Comparison of ENCODE assay signal across 8 cellular contexts in the genomic region with DNA sequence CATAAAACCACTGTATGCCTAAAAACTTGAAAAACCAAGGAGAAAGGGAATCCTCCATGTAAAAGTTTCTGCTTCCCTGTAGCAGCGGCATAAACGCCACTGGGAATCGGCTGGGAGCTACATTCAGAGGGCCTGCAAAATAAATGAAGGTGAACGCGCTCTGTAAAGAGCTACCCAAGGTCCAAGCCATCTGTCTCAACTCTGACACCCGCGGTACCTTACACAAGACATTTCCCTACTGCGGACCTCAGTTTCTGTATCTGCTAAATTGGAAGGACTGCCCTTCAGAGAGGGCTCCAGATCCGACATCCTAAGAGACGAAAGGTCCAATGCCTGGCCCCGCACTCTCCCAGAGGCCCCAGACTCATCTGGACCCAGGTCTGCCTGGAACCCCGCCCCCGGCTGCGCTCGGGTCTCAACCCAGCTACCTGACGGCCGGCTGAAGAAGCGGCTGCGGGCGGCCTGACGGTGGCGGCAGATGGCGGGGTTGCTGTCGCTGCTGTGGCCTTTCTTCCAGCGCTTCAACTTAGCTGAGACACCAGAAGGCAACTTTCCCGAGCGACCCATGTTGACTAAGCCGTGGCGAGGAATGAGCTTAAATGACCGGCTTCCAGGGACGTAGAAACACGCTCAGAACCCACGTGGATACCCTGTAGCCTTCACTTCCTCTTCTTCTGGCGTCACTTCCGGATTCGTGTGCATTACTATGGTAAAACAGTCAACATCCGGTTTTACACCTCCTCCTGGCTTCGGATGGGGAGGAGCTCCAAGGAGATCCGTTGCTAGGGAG. TPM values are rescaled to one million over a fixed set of nuclear protein-coding genes. Genes with fewer than 3 reads are reported as not detected.
DNase-seq lines count a peak whose midpoint lies in the region; ATAC-seq and TF ChIP-seq lines count a peak whose summit lies in the region.

A gene with protein sequence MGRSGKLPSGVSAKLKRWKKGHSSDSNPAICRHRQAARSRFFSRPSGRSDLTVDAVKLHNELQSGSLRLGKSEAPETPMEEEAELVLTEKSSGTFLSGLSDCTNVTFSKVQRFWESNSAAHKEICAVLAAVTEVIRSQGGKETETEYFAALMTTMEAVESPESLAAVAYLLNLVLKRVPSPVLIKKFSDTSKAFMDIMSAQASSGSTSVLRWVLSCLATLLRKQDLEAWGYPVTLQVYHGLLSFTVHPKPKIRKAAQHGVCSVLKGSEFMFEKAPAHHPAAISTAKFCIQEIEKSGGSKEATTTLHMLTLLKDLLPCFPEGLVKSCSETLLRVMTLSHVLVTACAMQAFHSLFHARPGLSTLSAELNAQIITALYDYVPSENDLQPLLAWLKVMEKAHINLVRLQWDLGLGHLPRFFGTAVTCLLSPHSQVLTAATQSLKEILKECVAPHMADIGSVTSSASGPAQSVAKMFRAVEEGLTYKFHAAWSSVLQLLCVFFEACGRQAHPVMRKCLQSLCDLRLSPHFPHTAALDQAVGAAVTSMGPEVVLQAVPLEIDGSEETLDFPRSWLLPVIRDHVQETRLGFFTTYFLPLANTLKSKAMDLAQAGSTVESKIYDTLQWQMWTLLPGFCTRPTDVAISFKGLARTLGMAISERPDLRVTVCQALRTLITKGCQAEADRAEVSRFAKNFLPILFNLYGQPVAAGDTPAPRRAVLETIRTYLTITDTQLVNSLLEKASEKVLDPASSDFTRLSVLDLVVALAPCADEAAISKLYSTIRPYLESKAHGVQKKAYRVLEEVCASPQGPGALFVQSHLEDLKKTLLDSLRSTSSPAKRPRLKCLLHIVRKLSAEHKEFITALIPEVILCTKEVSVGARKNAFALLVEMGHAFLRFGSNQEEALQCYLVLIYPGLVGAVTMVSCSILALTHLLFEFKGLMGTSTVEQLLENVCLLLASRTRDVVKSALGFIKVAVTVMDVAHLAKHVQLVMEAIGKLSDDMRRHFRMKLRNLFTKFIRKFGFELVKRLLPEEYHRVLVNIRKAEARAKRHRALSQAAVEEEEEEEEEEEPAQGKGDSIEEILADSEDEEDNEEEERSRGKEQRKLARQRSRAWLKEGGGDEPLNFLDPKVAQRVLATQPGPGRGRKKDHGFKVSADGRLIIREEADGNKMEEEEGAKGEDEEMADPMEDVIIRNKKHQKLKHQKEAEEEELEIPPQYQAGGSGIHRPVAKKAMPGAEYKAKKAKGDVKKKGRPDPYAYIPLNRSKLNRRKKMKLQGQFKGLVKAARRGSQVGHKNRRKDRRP (N-terminal part only) (minus strand): TSS at position 676 of the 790 bp plus-strand sequence. CDS start 109 bp downstream, at position 567.

- ATAC-seq in HG02678 (IDR thresholded peaks at IDR 0.05; ENCODE audit: unreplicated experiment) (peak; percentile 99), Right ventricle myocardium inferior (peak; percentile 98)
- peak; percentile 92 for ATAC-seq in activated naive CD8-positive, alpha-beta T cell treated with anti-CD3 and anti-CD28 coated beads, Interleukin-2, amount 10 ng/mL, durations not matched to agents 7 days and 5 days (ENCODE audit: low read depth)

- H3K36me3 Mint-ChIP-seq in activated naive CD8-positive, alpha-beta T cell treated with anti-CD3 and anti-CD28 coated beads, Interleukin-2, amount 10 ng/mL, durations not matched to agents 7 days and 5 days: peaks cover 2% of the 10 kb centered on the region

- peaks cover 4% of the 10 kb centered on the region for H3K4me1 ChIP-seq in ovary (ENCODE audit: insufficient read depth)
- H3K4me1 ChIP-seq in transverse colon: peaks cover 5 to 18% (median 10%) of the 10 kb centered on the region in 4 donors

- WGBS in ovary, 3 donors: 0 to 2% (median 1%) methylated on average over 38 to 39 of the region's 39 CpGs
- WGBS in transverse colon (ENCODE audit: low coverage in 1 of 2), 2 donors: 1% methylated on average over 28 of the region's 39 CpGs; no CpG with 5 or more reads in 1 of the 2 donors

- TF ChIP-seq EP300 in ovary (IDR thresholded peaks at IDR 0.05) (no peak), transverse colon (IDR thresholded peaks at IDR 0.05; ENCODE audit: low read depth) (no peak)

- H3K27ac Mint-ChIP-seq in activated naive CD8-positive, alpha-beta T cell treated with anti-CD3 and anti-CD28 coated beads, Interleukin-2, amount 10 ng/mL, durations not matched to agents 7 days and 5 days: peak within 1 kb of the TSS; percentile 85

- DNase-seq in NCI-H1105 treated with DMSO at 0.1 percent for 48 hours (lab: John Stamatoyannopoulos, UW) (peak; percentile 76), SKM-1 treated with dmso at 0.1 percent for 144 hours (lab: John Stamatoyannopoulos, UW; ENCODE audit: unreplicated experiment) (peak; percentile 99), Right ventricle myocardium inferior (ENCODE audit: missing footprints) (peak; percentile 83), ovary (peak; percentile 69 to 91 (median 82)), transverse colon (peak; percentile 90)
- peak; percentile 74 for DNase-seq in activated naive CD8-positive, alpha-beta T cell treated with anti-CD3 and anti-CD28 coated beads, Interleukin-2, amount 10 ng/mL, durations not matched to agents 7 days and 5 days

- H3K36me3 ChIP-seq in ovary: no peaks in the 10 kb centered on the region
- H3K36me3 ChIP-seq in transverse colon: no peaks in the 10 kb centered on the region

- TF ChIP-seq POLR2A in ovary (IDR thresholded peaks at IDR 0.05) (peak; percentile 40), transverse colon (IDR thresholded peaks at IDR 0.05) (peak; percentile 68)

- POLR2A ChIA-PET in activated naive CD8-positive, alpha-beta T cell treated with anti-CD3 and anti-CD28 coated beads, Interleukin-2, amount 10 ng/mL, durations not matched to agents 7 days and 5 days (lab: Charles Lee): interaction anchor here (0.5 to 2.1 kb wide), 14 partner anchors 9 to 734 kb away, joined by 3 to 25 read pairs (median 4); a partner anchor contains a TSS

- in situ Hi-C loops in transverse colon (cut with MboI; ENCODE audit: low pct_ligation_motif_present in 1 of 4, low pct_unique_long_range_greater_than_20kb in 1 of 4, low sequenced_read_pairs in 3 of 4): no loop called here

- H3K4me1 Mint-ChIP-seq in activated naive CD8-positive, alpha-beta T cell treated with anti-CD3 and anti-CD28 coated beads, Interleukin-2, amount 10 ng/mL, durations not matched to agents 7 days and 5 days: peaks cover 5% of the 10 kb centered on the region

- H3K4me3 ChIP-seq in ovary (peak within 1 kb of the TSS; percentile 71), transverse colon (peak within 1 kb of the TSS; percentile 59 to 96 (median 63))

- H3K27me3 ChIP-seq in ovary: no peaks in the 10 kb centered on the region
- H3K27me3 ChIP-seq in transverse colon: no peaks in the 10 kb centered on the region

- H3K9me3 Mint-ChIP-seq in activated naive CD8-positive, alpha-beta T cell treated with anti-CD3 and anti-CD28 coated beads, Interleukin-2, amount 10 ng/mL, durations not matched to agents 7 days and 5 days: no peaks in the 10 kb centered on the region

- TF ChIP-seq CTCF in GM12874 (IDR thresholded peaks at IDR 0.05; ENCODE audit: insufficient read depth, low read depth, low read length) (0 out of 2 replicates have a peak, but pooled peaks have one; percentile 2), ovary (IDR thresholded peaks at IDR 0.05) (no peak), transverse colon (IDR thresholded peaks at IDR 0.05) (peak in 2 of 5 experiments; percentile 11 to 18)

- no peaks in the 10 kb centered on the region for H3K9me3 ChIP-seq in ovary
- H3K9me3 ChIP-seq in transverse colon: no peaks in the 10 kb centered on the region

- intact Hi-C loops in Right ventricle myocardium inferior (cut with DNase I): loop anchor here (10.0 kb wide), 1 partner anchor 214 kb away; no protein-coding TSS in a partner anchor
- intact Hi-C loops in ovary (cut with DNase I): loop anchor here in 1 of 4 donors (10.0 kb wide), 1 partner anchor 214 kb away; no protein-coding TSS in a partner anchor
- intact Hi-C loops in transverse colon (cut with DNase I; ENCODE audit: low total_unique reads): no loop called here

- H3K27me3 Mint-ChIP-seq in activated naive CD8-positive, alpha-beta T cell treated with anti-CD3 and anti-CD28 coated beads, Interleukin-2, amount 10 ng/mL, durations not matched to agents 7 days and 5 days: no peaks in the 10 kb centered on the region

- H3K4me3 Mint-ChIP-seq in activated naive CD8-positive, alpha-beta T cell treated with anti-CD3 and anti-CD28 coated beads, Interleukin-2, amount 10 ng/mL, durations not matched to agents 7 days and 5 days: peak within 1 kb of the TSS; percentile 90

- H3K27ac ChIP-seq in ovary (no peak within 1 kb of the TSS), transverse colon (peak within 1 kb of the TSS; percentile 77 to 88 (median 85))

RNA-seq across cellular contexts. Expression of the gene that starts here (rescaled TPM):
- total RNA-seq in activated naive CD8-positive, alpha-beta T cell treated with anti-CD3 and anti-CD28 coated beads, Interleukin-2, amount 10 ng/mL, durations not matched to agents 7 days and 5 days: 10 to 100 TPM; 20.5 to 23.8 TPM
- total RNA-seq in Right ventricle myocardium inferior (13.8 TPM), ovary (10 to 100 TPM; 14.7 to 35.8 (median 24.4) TPM), transverse colon (10 to 100 TPM in 3 of 4 donors, 1 to 10 TPM in 1; 5.7 to 14.0 (median 11.5) TPM)
- polyA plus RNA-seq in ovary: 1 to 10 TPM; 7.2 to 8.9 TPM

Comparison
In these comparisons a context has a peak if more than half of its experiments do, and no peak if none do; other contexts are left out.
1. H3K27ac ChIP-seq: peak in transverse colon (4 of 4); none in ovary (0 of 2).
2. Peak in every context shown above with its lines, with median percentiles within 50 percentile points of each other: ATAC-seq and DNase-seq.